17 cellular contexts compared by ENCODE assay signal in genomic region chr2:186307871-186308270, GRCh38.
DNase-seq lines count a peak whose midpoint lies in the region; ATAC-seq and TF ChIP-seq lines count a peak whose summit lies in the region.
"Had no signal": no experiment of that assay in that cellular context is flagged by ENCODE, and none has a peak within 500 bp of the region (broad histone marks: within the 10 kb centered on the region; RNA-seq: fewer than 3 reads in every experiment).

No MANE protein-coding gene starts in this region.

- ATAC-seq in GM18867 (IDR thresholded peaks at IDR 0.05; ENCODE audit: unreplicated experiment) = peak; percentile 88
- peak; percentile 83 for ATAC-seq in GM21515 (IDR thresholded peaks at IDR 0.05; ENCODE audit: unreplicated experiment)
- peak; percentile 81 for ATAC-seq in HG03460 (IDR thresholded peaks at IDR 0.05; ENCODE audit: unreplicated experiment)
- ATAC-seq in activated CD4-positive, CD25-positive, alpha-beta regulatory T cell treated with anti-CD3 and anti-CD28 coated beads, Interleukin-2, amount 50 U/mL, for 24 hours = no peak
- ATAC-seq: activated naive CD4-positive, alpha-beta T cell treated with anti-CD3 and anti-CD28 coated beads, Interleukin-2, amount 50 U/mL, for 72 hours; heart left ventricle had no signal

- H3K4me1 ChIP-seq in A673 (ENCODE audit: insufficient read depth, low read length, poor library complexity, severe bottlenecking) = no peaks in the 10 kb centered on the region
- H3K4me1 ChIP-seq: BLaER1, heart left ventricle, left lung, sigmoid colon, stomach had no signal

- POLR2A ChIA-PET in A673 (lab: Charles Lee; ENCODE audit: low non-redundant PET) = no interaction called here

- H3K27ac Mint-ChIP-seq in glutamatergic neuron (ENCODE audit: unreplicated experiment) = no peak overlapping the region
- H3K27ac Mint-ChIP-seq: activated naive CD4-positive, alpha-beta T cell treated with anti-CD3 and anti-CD28 coated beads, Interleukin-2, amount 50 U/mL, for 72 hours; naive B cell had no signal

- no peaks in the 10 kb centered on the region for H3K36me3 ChIP-seq in A673 (ENCODE audit: insufficient read depth, low read length, poor library complexity, severe bottlenecking)
- H3K36me3 ChIP-seq: heart left ventricle, left lung, sigmoid colon had no signal

- H3K9me3 ChIP-seq in A673 (ENCODE audit: low read depth, low read length, poor library complexity, severe bottlenecking) = no peaks in the 10 kb centered on the region

- H3K27ac ChIP-seq in A673 (ENCODE audit: low read depth, low read length, poor library complexity, severe bottlenecking) = no peak overlapping the region
- H3K27ac ChIP-seq: BLaER1, heart left ventricle, left lung, sigmoid colon, stomach had no signal

- H3K27me3 ChIP-seq in A673 (replicated peaks; ENCODE audit: insufficient read depth, low read depth, low read length, poor library complexity) = no peaks in the 10 kb centered on the region
- H3K27me3 ChIP-seq: BLaER1, heart left ventricle, left lung, sigmoid colon, stomach had no signal

- peaks cover 11% of the 10 kb centered on the region for H3K4me1 Mint-ChIP-seq in glutamatergic neuron (ENCODE audit: low read depth, unreplicated experiment)
- H3K4me1 Mint-ChIP-seq: naive B cell had no signal

- no TSS peak for BruUV-seq in A673 (replicated peaks; lab: Mats Ljungman, UMichigan)

- no peak overlapping the region for H3K4me3 Mint-ChIP-seq in glutamatergic neuron (ENCODE audit: unreplicated experiment)
- H3K4me3 Mint-ChIP-seq: naive B cell had no signal

- no peaks in the 10 kb centered on the region for H3K9me3 Mint-ChIP-seq in glutamatergic neuron (ENCODE audit: unreplicated experiment)

- no peak for DNase-seq in glutamatergic neuron
- DNase-seq in A673 (ENCODE audit: low spot score) = no peak
- no peak for DNase-seq in islet precursor cell
- DNase-seq in GM03348 (ENCODE audit: low spot score) = no peak
- DNase-seq: heart left ventricle, KBM-7, left lung, naive B cell, NCI-H187, sigmoid colon, stomach had no signal

- peaks cover 9% of the 10 kb centered on the region for H3K36me3 Mint-ChIP-seq in glutamatergic neuron (ENCODE audit: unreplicated experiment)

- H3K4me3 ChIP-seq in A673 (ENCODE audit: low read depth, low read length, poor library complexity, severe bottlenecking) = no peak overlapping the region
- H3K4me3 ChIP-seq: BLaER1, heart left ventricle, left lung, sigmoid colon, stomach had no signal

- intact Hi-C loops in A673 (cut with micrococcal nuclease; ENCODE audit: unreplicated experiment) = no loop called here

- TF ChIP-seq CTCF in glutamatergic neuron (IDR thresholded peaks at IDR 0.05; ENCODE audit: partially characterized antibody, unreplicated experiment) = peak; percentile 19
- TF ChIP-seq CTCF in A673 (conservative IDR thresholded peaks at IDR 0.05; ENCODE audit: low read depth, low read length) = no peak

- H3K27me3 Mint-ChIP-seq in glutamatergic neuron (ENCODE audit: unreplicated experiment) = no peaks in the 10 kb centered on the region
- H3K27me3 Mint-ChIP-seq: naive B cell had no signal

- CTCF ChIA-PET in A673 (lab: Charles Lee) = no interaction called here

Comparison
In these comparisons a context has a peak if more than half of its experiments do, and no peak if none do; other contexts are left out.
1. ATAC-seq: peak in GM18867 (single experiment), GM21515 (single experiment) and HG03460 (single experiment); none in activated CD4-positive, CD25-positive, alpha-beta regulatory T cell treated with anti-CD3 and anti-CD28 coated beads, Interleukin-2, amount 50 U/mL, for 24 hours (0 of 2).